ENCODE assay signal across 19 cellular contexts in the genomic region with DNA sequence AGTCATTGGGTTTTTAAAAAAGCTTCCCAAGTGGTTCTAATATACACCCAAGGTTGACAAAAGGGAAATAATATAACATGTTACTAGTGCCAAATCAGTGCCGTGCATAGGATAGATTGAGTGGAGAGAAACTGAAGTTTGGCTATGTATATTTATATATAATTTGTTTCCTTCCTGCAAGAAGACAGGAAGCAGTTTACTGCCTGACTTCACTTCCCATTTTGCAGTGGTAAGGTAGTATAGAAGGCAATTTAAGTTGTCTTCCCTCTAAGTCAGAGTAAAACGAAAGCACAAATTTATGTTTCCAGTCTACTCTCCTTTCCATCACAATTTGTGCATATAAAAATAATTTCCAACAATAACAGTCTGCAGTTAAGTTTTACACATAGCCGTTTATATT. TPM values are rescaled to one million over a fixed set of nuclear protein-coding genes. Genes with fewer than 3 reads are reported as not detected.
A peak's percentile ranks its signal among the peaks of the same experiment; 100 is the strongest.
DNase-seq lines count a peak whose midpoint lies in the region; ATAC-seq and TF ChIP-seq lines count a peak whose summit lies in the region.
"Had no signal": no experiment of that assay in that cellular context is flagged by ENCODE, and none has a peak within 500 bp of the region (broad histone marks: within the 10 kb centered on the region; RNA-seq: fewer than 3 reads in every experiment).

No MANE protein-coding gene starts in this region.

- peaks cover 1% of the 10 kb centered on the region for H3K27me3 Mint-ChIP-seq in T-helper 1 cell treated with Interleukin-12 subunit alpha and Interleukin-12 subunit beta and Interleukin-4 antibody, amounts not matched to agents 30 μg/mL and 1 μg/mL, for 36 hours (ENCODE audit: low read depth)
- H3K27me3 Mint-ChIP-seq in naive B cell (no peaks in the 10 kb centered on the region), WTC11 (ENCODE audit: low read depth) (peaks cover 2% of the 10 kb centered on the region; the same call in 1 of the 2 replicates), immature natural killer cell (ENCODE audit: low read depth in 3 of 3) (peaks cover 1 to 9% (median 5%) of the 10 kb centered on the region in 3 donors)

- peaks cover 4% of the 10 kb centered on the region; the same call in 1 of the 2 replicates for H3K36me3 ChIP-seq in OCI-LY7 (ENCODE audit: insufficient read depth, low read length)
- H3K36me3 ChIP-seq: neural progenitor cell had no signal

- H3K9me3 ChIP-seq in OCI-LY7 (ENCODE audit: low read length): 0 out of 2 replicates have a peak, but pooled peaks cover 4% of the 10 kb centered on the region

- no peak for DNase-seq in T-helper 1 cell
- peak; percentile 61 for DNase-seq in KBM-7
- peak; percentile 66 for DNase-seq in OCI-LY7 (ENCODE audit: low spot score)
- peak; percentile 48 for DNase-seq in naive B cell
- no peak for DNase-seq in WTC11 (ENCODE audit: low spot score)
- DNase-seq in T1000 (lab: John Stamatoyannopoulos, UW): no peak
- no peak for DNase-seq in immature natural killer cell
- DNase-seq: activated CD4-positive, alpha-beta T cell treated with anti-CD3 and anti-CD28 coated beads, Interleukin-2, amount 50 U/mL, for 4 hours; CD4-positive, alpha-beta memory T cell; central memory CD4-positive, alpha-beta T cell; endodermal cell; H9; kidney glomerular epithelial cell; NCI-H2081; NCI-H524 treated with DMSO at 0.1 percent for 48 hours; stimulated activated naive CD8-positive, alpha-beta T cell treated with anti-CD3 and anti-CD28 coated beads, Interleukin-15, Interleukin-2, amounts not matched to agents 100 U/mL and 50 U/mL, for 24 hours had no signal

- H3K27ac Mint-ChIP-seq in T-helper 1 cell treated with Interleukin-12 subunit alpha and Interleukin-12 subunit beta and Interleukin-4 antibody, amounts not matched to agents 30 μg/mL and 1 μg/mL, for 36 hours: peak overlapping the region; percentile 5
- H3K27ac Mint-ChIP-seq in naive B cell: peak overlapping the region; percentile 12 to 80 (median 38)
- no peak overlapping the region for H3K27ac Mint-ChIP-seq in WTC11
- no peak overlapping the region for H3K27ac Mint-ChIP-seq in immature natural killer cell
- H3K27ac Mint-ChIP-seq: activated T-helper 1 cell treated with anti-CD3 and anti-CD28 coated beads, Interleukin-12 subunit alpha, Interleukin-12 subunit beta, Interleukin-2, Interleukin-4 antibody, amounts not matched to agents 30 ng/mL and 10 ng/mL and 1 ng/mL, durations not matched to agents 14 hours and 24 hours and 36 hours; endodermal cell had no signal

- no peak overlapping the region for H3K4me3 Mint-ChIP-seq in T-helper 1 cell treated with Interleukin-12 subunit alpha and Interleukin-12 subunit beta and Interleukin-4 antibody, amounts not matched to agents 30 μg/mL and 1 μg/mL, for 36 hours
- H3K4me3 Mint-ChIP-seq in naive B cell (peak overlapping the region; percentile 46 to 88 (median 74)), WTC11 (no peak overlapping the region), immature natural killer cell (no peak overlapping the region)
- H3K4me3 Mint-ChIP-seq: activated T-helper 1 cell treated with anti-CD3 and anti-CD28 coated beads, Interleukin-12 subunit alpha, Interleukin-12 subunit beta, Interleukin-2, Interleukin-4 antibody, amounts not matched to agents 30 ng/mL and 10 ng/mL and 1 ng/mL, durations not matched to agents 14 hours and 24 hours and 36 hours; endodermal cell; H9; neural progenitor cell had no signal

- H3K27ac ChIP-seq in OCI-LY7 (ENCODE audit: low read depth, low read length, poor library complexity, severe bottlenecking): peak overlapping the region; percentile 89

- H3K9me3 Mint-ChIP-seq in T-helper 1 cell treated with Interleukin-12 subunit alpha and Interleukin-12 subunit beta and Interleukin-4 antibody, amounts not matched to agents 30 μg/mL and 1 μg/mL, for 36 hours: peaks cover 13% of the 10 kb centered on the region
- peaks cover 4 to 13% (median 5%) of the 10 kb centered on the region in 7 donors for H3K9me3 Mint-ChIP-seq in naive B cell
- H3K9me3 Mint-ChIP-seq in WTC11: peaks cover 8% of the 10 kb centered on the region; the same call in 1 of the 2 replicates
- no peaks in the 10 kb centered on the region for H3K9me3 Mint-ChIP-seq in immature natural killer cell
- H3K9me3 Mint-ChIP-seq: activated T-helper 1 cell treated with anti-CD3 and anti-CD28 coated beads, Interleukin-12 subunit alpha, Interleukin-12 subunit beta, Interleukin-2, Interleukin-4 antibody, amounts not matched to agents 30 ng/mL and 10 ng/mL and 1 ng/mL, durations not matched to agents 14 hours and 24 hours and 36 hours; CD4-positive, alpha-beta memory T cell; endodermal cell; H9 had no signal

- no TSS peak for BruUV-seq in OCI-LY7 (replicated peaks; lab: Mats Ljungman, UMichigan)

- peaks cover 4% of the 10 kb centered on the region; the same call in 1 of the 2 replicates for H4K20me1 ChIP-seq in OCI-LY7 (ENCODE audit: insufficient read depth, low read length)

- H2AFZ ChIP-seq in OCI-LY7 (ENCODE audit: low read length): peak overlapping the region; percentile 85
- H2AFZ ChIP-seq: neural progenitor cell had no signal

- CTCF ChIA-PET in OCI-LY7 (lab: Charles Lee; ENCODE audit: unreplicated experiment) (no interaction called here), WTC11 (lab: Charles Lee) (interaction anchor here (3.4 kb wide), 1 partner anchor 9 kb away, joined by 10 read pairs; no protein-coding TSS in a partner anchor)

- H3K4me1 ChIP-seq in OCI-LY7 (ENCODE audit: insufficient read depth, low read length, poor library complexity, severe bottlenecking): peaks cover 49% of the 10 kb centered on the region

- no peaks in the 10 kb centered on the region for H3K9me2 ChIP-seq in OCI-LY7 (ENCODE audit: insufficient read depth, low read length)

- ATAC-seq in naive B cell (ENCODE audit: low read depth in 2 of 2): no peak
- no peak for ATAC-seq in WTC11
- ATAC-seq: stimulated activated naive CD8-positive, alpha-beta T cell treated with anti-CD3 and anti-CD28 coated beads, Interleukin-15, Interleukin-2, amounts not matched to agents 100 U/mL and 50 U/mL, for 24 hours had no signal

- peaks cover 7% of the 10 kb centered on the region for H3K36me3 Mint-ChIP-seq in T-helper 1 cell treated with Interleukin-12 subunit alpha and Interleukin-12 subunit beta and Interleukin-4 antibody, amounts not matched to agents 30 μg/mL and 1 μg/mL, for 36 hours (ENCODE audit: low read depth)
- H3K36me3 Mint-ChIP-seq in naive B cell: peaks cover 3 to 29% of the 10 kb centered on the region in 2 donors
- no peaks in the 10 kb centered on the region for H3K36me3 Mint-ChIP-seq in WTC11
- H3K36me3 Mint-ChIP-seq in immature natural killer cell: peaks cover 0 to 5% (median 0%) of the 10 kb centered on the region in 3 donors
- H3K36me3 Mint-ChIP-seq: neural progenitor cell had no signal

- intact Hi-C loops in OCI-LY7 (cut with micrococcal nuclease; ENCODE audit: unreplicated experiment): loop anchor here (5.0 to 10.0 kb wide), 4 partner anchors 457 to 1073 kb away; a partner anchor contains a TSS

- H3K4me3 ChIP-seq in OCI-LY7 (ENCODE audit: low read depth, low read length, poor library complexity, severe bottlenecking): peak overlapping the region; percentile 47
- H3K4me3 ChIP-seq: neural progenitor cell had no signal

- TF ChIP-seq CTCF in OCI-LY7 (conservative IDR thresholded peaks at IDR 0.05; ENCODE audit: low read length): no peak
- no peak for TF ChIP-seq CTCF in WTC11 (IDR thresholded peaks at IDR 0.05)

- in situ Hi-C loops in KBM-7 (cut with MboI; ENCODE audit: low pct_unique_long_range_greater_than_20kb, low sequenced_read_pairs): no loop called here

- peaks cover 15% of the 10 kb centered on the region for H3K79me2 ChIP-seq in OCI-LY7 (ENCODE audit: insufficient read depth, low read depth, low read length)

- peaks cover 51% of the 10 kb centered on the region for H3K4me1 Mint-ChIP-seq in T-helper 1 cell treated with Interleukin-12 subunit alpha and Interleukin-12 subunit beta and Interleukin-4 antibody, amounts not matched to agents 30 μg/mL and 1 μg/mL, for 36 hours (ENCODE audit: low read depth)
- H3K4me1 Mint-ChIP-seq in naive B cell (peaks cover 56 to 71% (median 59%) of the 10 kb centered on the region in 3 donors), WTC11 (peaks cover 22% of the 10 kb centered on the region), immature natural killer cell (peaks cover 17 to 18% of the 10 kb centered on the region in 2 donors)

- POLR2A ChIA-PET in OCI-LY7 (lab: Charles Lee): interaction anchor here (0.7 to 3.1 kb wide), 5 partner anchors 9 to 139 kb away, joined by 3 to 9 read pairs (median 4); no protein-coding TSS in a partner anchor
- POLR2A ChIA-PET in WTC11 (lab: Charles Lee): no interaction called here

- peak overlapping the region; percentile 72 for H3K4me2 ChIP-seq in OCI-LY7 (ENCODE audit: low read length)

TF ChIP-seq in WTC11, 78 proteins besides CTCF, POLR2A, EP300 and RAD21 (continues in another document):
- TF ChIP-seq, protein P1, sequence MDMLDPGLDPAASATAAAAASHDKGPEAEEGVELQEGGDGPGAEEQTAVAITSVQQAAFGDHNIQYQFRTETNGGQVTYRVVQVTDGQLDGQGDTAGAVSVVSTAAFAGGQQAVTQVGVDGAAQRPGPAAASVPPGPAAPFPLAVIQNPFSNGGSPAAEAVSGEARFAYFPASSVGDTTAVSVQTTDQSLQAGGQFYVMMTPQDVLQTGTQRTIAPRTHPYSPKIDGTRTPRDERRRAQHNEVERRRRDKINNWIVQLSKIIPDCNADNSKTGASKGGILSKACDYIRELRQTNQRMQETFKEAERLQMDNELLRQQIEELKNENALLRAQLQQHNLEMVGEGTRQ (CRISPR knock-in tag; IDR thresholded peaks at IDR 0.05): no peak

RNA-seq across cellular contexts. Expression of a gene that starts 3.4 kb away (rescaled TPM):
- 43.3 and 69.9 TPM in 2 replicates for total RNA-seq in OCI-LY7 (2014; rRNA removed; shearing (Covaris generic))
- total RNA-seq in OCI-LY7 (2022) (157 and 171 TPM in 2 replicates), WTC11 (2021) (114 to 125 TPM (median 116 TPM) in 3 replicates)
- polyA plus RNA-seq in naive B cell (ENCODE audit: low read depth in 6 of 6) (10 to 100 TPM; 25.1 to 68.2 (median 57.7) TPM), immature natural killer cell (10 to 100 TPM in 2 of 3 donors, 1 to 10 TPM in 1; 8.9 to 20.5 (median 15.4) TPM)

Comparison
In these comparisons a context has a peak if more than half of its experiments do, and no peak if none do; other contexts are left out.
1. H3K27ac Mint-ChIP-seq: peak in T-helper 1 cell treated with Interleukin-12 subunit alpha and Interleukin-12 subunit beta and Interleukin-4 antibody, amounts not matched to agents 30 μg/mL and 1 μg/mL, for 36 hours (single experiment) and naive B cell (6 of 6); none in WTC11 (single experiment) and immature natural killer cell (0 of 6).
2. H3K4me3 Mint-ChIP-seq: peak in naive B cell (8 of 8); none in T-helper 1 cell treated with Interleukin-12 subunit alpha and Interleukin-12 subunit beta and Interleukin-4 antibody, amounts not matched to agents 30 μg/mL and 1 μg/mL, for 36 hours (single experiment), WTC11 (single experiment) and immature natural killer cell (0 of 5).
3. DNase-seq: peak in KBM-7 (single experiment), OCI-LY7 (single experiment) and naive B cell (single experiment); none in T-helper 1 cell (0 of 5), WTC11 (single experiment), T1000 (single experiment) and immature natural killer cell (0 of 3).